9 cellular contexts compared by ENCODE assay signal in the genomic region with DNA sequence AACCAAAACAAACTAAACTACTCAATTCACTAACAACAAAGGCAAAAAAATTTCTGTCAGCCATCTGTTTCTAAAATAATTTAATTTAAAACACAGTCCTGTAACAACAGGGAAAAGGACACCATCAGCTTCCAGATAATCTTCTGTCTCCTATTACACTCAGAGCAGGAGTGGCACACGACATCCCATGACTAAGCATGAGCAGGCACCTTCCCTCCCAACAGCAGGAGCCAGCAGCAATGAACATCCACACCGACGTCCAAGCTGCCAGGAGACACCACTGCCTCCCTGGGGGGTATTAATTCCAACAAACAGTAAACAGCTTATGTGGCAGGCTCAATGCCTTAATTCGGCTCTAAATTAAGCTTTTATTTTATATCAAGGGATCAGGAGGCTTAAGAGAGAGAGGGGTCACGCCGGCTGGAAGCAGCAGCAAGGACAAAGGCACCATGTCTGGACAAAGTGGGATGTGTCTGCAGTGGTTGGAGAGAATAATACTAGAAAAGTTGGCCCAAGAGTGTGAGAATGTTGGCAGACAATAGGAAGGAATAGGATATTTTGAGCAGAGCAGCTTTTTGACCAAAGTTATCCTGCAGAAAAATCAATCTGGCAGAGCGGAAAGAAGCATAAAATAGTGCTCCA. TPM values are rescaled to one million over a fixed set of nuclear protein-coding genes. Genes with fewer than 3 reads are reported as not detected.
A peak's percentile ranks its signal among the peaks of the same experiment; 100 is the strongest.
DNase-seq lines count a peak whose midpoint lies in the region; ATAC-seq, FAIRE-seq and TF ChIP-seq lines count a peak whose summit lies in the region.
"Had no signal": no experiment of that assay in that cellular context is flagged by ENCODE, and none has a peak within 500 bp of the region (broad histone marks: within the 10 kb centered on the region; RNA-seq: fewer than 3 reads in every experiment).

No MANE protein-coding gene starts in this region.

- 32 to 33% methylated on average over 7 of the region's 7 CpGs for WGBS in aorta, 2 donors

- H3K4me1 Mint-ChIP-seq in CD8-positive, alpha-beta memory T cell: no peaks in the 10 kb centered on the region
- peaks cover 0 to 1% of the 10 kb centered on the region in 2 donors for H3K4me1 Mint-ChIP-seq in stimulated activated naive B cell treated with anti-CD40 and anti-IgM and Interleukin-4, amounts not matched to agents 10 μg/mL and 1 μg/mL and 100 μg/mL, for 72 hours
- H3K4me1 Mint-ChIP-seq: CD4-positive, CD25-positive, alpha-beta regulatory T cell had no signal

- no peak for TF ChIP-seq CTCF in ascending aorta (IDR thresholded peaks at IDR 0.05)

- H3K4me1 ChIP-seq in ascending aorta (no peaks in the 10 kb centered on the region), aorta (ENCODE audit: control insufficient read depth in 1 of 2, insufficient read depth in 2 of 2, low read length in 2 of 2) (no peaks in the 10 kb centered on the region)
- H3K4me1 ChIP-seq in CD8-positive, alpha-beta memory T cell (ENCODE audit: insufficient read depth, low read length): no peaks in the 10 kb centered on the region

- peaks cover 7 to 12% of the 10 kb centered on the region in 2 donors for H3K27me3 Mint-ChIP-seq in CD8-positive, alpha-beta memory T cell
- H3K27me3 Mint-ChIP-seq in stimulated activated naive B cell treated with anti-CD40 and anti-IgM and Interleukin-4, amounts not matched to agents 10 μg/mL and 1 μg/mL and 100 μg/mL, for 72 hours: peaks cover 0 to 6% of the 10 kb centered on the region in 2 donors

- H3K9me3 ChIP-seq in ascending aorta (no peaks in the 10 kb centered on the region), aorta (ENCODE audit: control insufficient read depth, low read length) (no peaks in the 10 kb centered on the region)
- H3K9me3 ChIP-seq in CD8-positive, alpha-beta memory T cell (ENCODE audit: low read length): no peaks in the 10 kb centered on the region

- H3K27me3 ChIP-seq in ascending aorta (no peaks in the 10 kb centered on the region), aorta (ENCODE audit: control insufficient read depth in 1 of 2, insufficient read depth in 2 of 2, low read length in 1 of 2) (no peaks in the 10 kb centered on the region)
- H3K27me3 ChIP-seq in CD8-positive, alpha-beta memory T cell (ENCODE audit: insufficient read depth, low read length, poor library complexity, severe bottlenecking): no peaks in the 10 kb centered on the region

- intact Hi-C loops in left ventricle myocardium superior (cut with micrococcal nuclease): no loop called here
- intact Hi-C loops in ascending aorta (cut with DNase I): no loop called here
- intact Hi-C loops in aorta (cut with DNase I): no loop called here

- no peaks in the 10 kb centered on the region for H3K36me3 Mint-ChIP-seq in CD8-positive, alpha-beta memory T cell
- no peaks in the 10 kb centered on the region for H3K36me3 Mint-ChIP-seq in stimulated activated naive B cell treated with anti-CD40 and anti-IgM and Interleukin-4, amounts not matched to agents 10 μg/mL and 1 μg/mL and 100 μg/mL, for 72 hours
- H3K36me3 Mint-ChIP-seq: CD4-positive, CD25-positive, alpha-beta regulatory T cell had no signal

- no peak overlapping the region for H3K4me3 ChIP-seq in ascending aorta
- no peak overlapping the region for H3K4me3 ChIP-seq in CD8-positive, alpha-beta memory T cell (ENCODE audit: low read length)
- H3K4me3 ChIP-seq in aorta (ENCODE audit: low read length in 2 of 2): no peak overlapping the region

- H3K9me3 Mint-ChIP-seq in CD8-positive, alpha-beta memory T cell: no peaks in the 10 kb centered on the region
- H3K9me3 Mint-ChIP-seq in stimulated activated naive B cell treated with anti-CD40 and anti-IgM and Interleukin-4, amounts not matched to agents 10 μg/mL and 1 μg/mL and 100 μg/mL, for 72 hours: no peaks in the 10 kb centered on the region
- H3K9me3 Mint-ChIP-seq: CD4-positive, CD25-positive, alpha-beta regulatory T cell had no signal

- H3K36me3 ChIP-seq in ascending aorta (no peaks in the 10 kb centered on the region), aorta (ENCODE audit: control insufficient read depth in 1 of 2, insufficient read depth in 2 of 2, low read length in 1 of 2) (no peaks in the 10 kb centered on the region)
- no peaks in the 10 kb centered on the region for H3K36me3 ChIP-seq in CD8-positive, alpha-beta memory T cell (ENCODE audit: insufficient read depth, low read length)

- CTCF ChIA-PET in CD8-positive, alpha-beta memory T cell (lab: Charles Lee): interaction anchor here (0.9 kb wide), 1 partner anchor 30 kb away, joined by 3 read pairs; no protein-coding TSS in a partner anchor

- H3K27ac ChIP-seq in ascending aorta: no peak overlapping the region
- no peak overlapping the region for H3K27ac ChIP-seq in CD8-positive, alpha-beta memory T cell (ENCODE audit: low read depth, low read length)
- no peak overlapping the region for H3K27ac ChIP-seq in aorta (ENCODE audit: low read depth in 1 of 2, low read length in 2 of 2)

- FAIRE-seq in HTR-8/SVneo (lab: Jason Lieb, UNC): no peak

- no peak overlapping the region for H3K27ac Mint-ChIP-seq in CD8-positive, alpha-beta memory T cell
- no peak overlapping the region for H3K27ac Mint-ChIP-seq in stimulated activated naive B cell treated with anti-CD40 and anti-IgM and Interleukin-4, amounts not matched to agents 10 μg/mL and 1 μg/mL and 100 μg/mL, for 72 hours

- DNase-seq in A172 (ENCODE audit: low spot score) (peak; percentile 84), HTR-8/SVneo (ENCODE audit: insufficient read length, low spot score) (peak; percentile 78), T1000 (lab: John Stamatoyannopoulos, UW) (peak; percentile 60), left ventricle myocardium superior (no peak), ascending aorta (ENCODE audit: low spot score in 2 of 2) (no peak), aorta (no peak)
- no peak for DNase-seq in CD8-positive, alpha-beta memory T cell
- no peak for DNase-seq in stimulated activated naive B cell treated with anti-CD40 and anti-IgM and Interleukin-4, amounts not matched to agents 10 μg/mL and 1 μg/mL and 100 μg/mL, for 72 hours
- DNase-seq: CD4-positive, CD25-positive, alpha-beta regulatory T cell had no signal

- H3K4me3 Mint-ChIP-seq in CD8-positive, alpha-beta memory T cell: no peak overlapping the region
- H3K4me3 Mint-ChIP-seq in stimulated activated naive B cell treated with anti-CD40 and anti-IgM and Interleukin-4, amounts not matched to agents 10 μg/mL and 1 μg/mL and 100 μg/mL, for 72 hours: no peak overlapping the region
- H3K4me3 Mint-ChIP-seq: CD4-positive, CD25-positive, alpha-beta regulatory T cell had no signal

- peak; percentile 76 for ATAC-seq in left ventricle myocardium superior
- ATAC-seq in stimulated activated naive B cell treated with anti-CD40 and anti-IgM and Interleukin-4, amounts not matched to agents 10 μg/mL and 1 μg/mL and 100 μg/mL, for 72 hours (replicated peaks): no peak
- ATAC-seq in aorta (ENCODE audit: low FRiP score): no peak

- POLR2A ChIA-PET in CD8-positive, alpha-beta memory T cell (lab: Charles Lee): interaction anchor here (0.6 kb wide), 1 partner anchor 49 kb away, joined by 3 read pairs; no protein-coding TSS in a partner anchor

RNA-seq across cellular contexts. Expression of gene KIAA1549, which starts 45.6 kb away (rescaled TPM):
- 2.2 and 2.4 TPM in 2 replicates for total RNA-seq in A172 (2014; rRNA removed; shearing (Covaris generic))
- total RNA-seq in left ventricle myocardium superior (2.5 TPM), ascending aorta (0.11 TPM), aorta (1 to 10 TPM; 1.0 to 2.8 TPM)
- total RNA-seq in CD8-positive, alpha-beta memory T cell: 1 to 10 TPM; 1.1 to 1.2 TPM
- not detected for polyA plus RNA-seq in CD8-positive, alpha-beta memory T cell
- under 1 TPM; 0.13 to 0.15 TPM for polyA plus RNA-seq in aorta
- polyA plus RNA-seq: CD4-positive, CD25-positive, alpha-beta regulatory T cell had no signal

Comparison
In these comparisons a context has a peak if more than half of its experiments do, and no peak if none do; other contexts are left out.
1. DNase-seq: peak in A172 (single experiment), HTR-8/SVneo (single experiment) and T1000 (single experiment); none in left ventricle myocardium superior (single experiment), ascending aorta (0 of 2), CD8-positive, alpha-beta memory T cell (0 of 5), stimulated activated naive B cell treated with anti-CD40 and anti-IgM and Interleukin-4, amounts not matched to agents 10 μg/mL and 1 μg/mL and 100 μg/mL, for 72 hours (single experiment) and aorta (0 of 2).